In the genomic region with DNA sequence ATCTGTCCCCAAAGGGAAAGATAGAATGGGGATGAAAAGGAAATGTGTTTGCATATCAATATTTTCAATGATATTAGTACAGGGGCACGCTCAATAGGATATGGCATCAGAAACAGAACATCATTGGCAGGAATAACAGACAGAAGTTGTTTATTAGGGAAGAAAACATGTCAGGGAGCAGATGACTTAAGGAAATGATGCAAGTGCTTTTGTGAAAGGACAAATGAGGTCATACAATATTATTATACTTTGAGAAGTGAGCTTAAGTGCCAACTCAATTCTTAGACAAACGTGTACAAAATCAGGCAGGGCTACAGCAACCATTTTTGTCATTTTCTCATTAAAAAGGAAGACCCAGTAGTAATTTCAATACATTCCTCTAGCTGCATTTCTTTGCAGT, we compare ENCODE assay signal across 11 cellular contexts.
DNase-seq lines count a peak whose midpoint lies in the region; ATAC-seq and TF ChIP-seq lines count a peak whose summit lies in the region.
"Had no signal": no experiment of that assay in that cellular context is flagged by ENCODE, and none has a peak within 500 bp of the region (broad histone marks: within the 10 kb centered on the region; RNA-seq: fewer than 3 reads in every experiment).

No MANE protein-coding gene starts in this region.

- WGBS in suprapubic skin, result 31% methylated on average over 2 of the region's 2 CpGs

- peak overlapping the region; percentile 90 for H3K27ac ChIP-seq in suprapubic skin
- H3K27ac ChIP-seq: HL-60, WERI-Rb-1 had no signal

- ATAC-seq in HG02884 (IDR thresholded peaks at IDR 0.05; ENCODE audit: unreplicated experiment) (no peak), GM18861 (IDR thresholded peaks at IDR 0.05; ENCODE audit: unreplicated experiment) (no peak)
- ATAC-seq in activated CD4-positive, alpha-beta T cell treated with anti-CD3 and anti-CD28 coated beads for 36 hours, result no peak

- no peaks in the 10 kb centered on the region for H3K27me3 ChIP-seq in suprapubic skin

- intact Hi-C loops in activated CD4-positive, alpha-beta T cell treated with anti-CD3 and anti-CD28 coated beads for 36 hours (cut with DNase I, micrococcal nuclease), result no loop called here

- peak; percentile 36 for DNase-seq in MV-4-11 (lab: John Stamatoyannopoulos, UW)
- peak; percentile 88 to 89 for DNase-seq in cardiac fibroblast (ENCODE audit: low read depth in 2 of 2)
- peak; percentile 83 for DNase-seq in iris pigment epithelial cell (ENCODE audit: low read depth)
- DNase-seq in suprapubic skin (ENCODE audit: low spot score in 2 of 2), result no peak
- no peak for DNase-seq in activated CD4-positive, alpha-beta T cell treated with anti-CD3 and anti-CD28 coated beads for 36 hours
- DNase-seq in activated CD4-positive, CD25-positive, alpha-beta regulatory T cell (lab: John Stamatoyannopoulos, UW), result no peak
- DNase-seq: activated naive CD8-positive, alpha-beta T cell treated with anti-CD3 and anti-CD28 coated beads, Interleukin-2, amount 10 ng/mL, durations not matched to agents 7 days and 5 days; WERI-Rb-1 had no signal

- TF ChIP-seq CTCF in cardiac fibroblast (IDR thresholded peaks at IDR 0.05; ENCODE audit: low read depth, low read length) (no peak), suprapubic skin (IDR thresholded peaks at IDR 0.05) (no peak)

- peaks cover 2% of the 10 kb centered on the region for H3K27me3 Mint-ChIP-seq in activated CD4-positive, alpha-beta T cell treated with anti-CD3 and anti-CD28 coated beads for 36 hours

- no peaks in the 10 kb centered on the region for H3K36me3 Mint-ChIP-seq in activated CD4-positive, alpha-beta T cell treated with anti-CD3 and anti-CD28 coated beads for 36 hours (ENCODE audit: low read depth)
- H3K36me3 Mint-ChIP-seq: activated naive CD8-positive, alpha-beta T cell treated with anti-CD3 and anti-CD28 coated beads, Interleukin-2, amount 10 ng/mL, durations not matched to agents 7 days and 5 days had no signal

- TF ChIP-seq POLR2A in suprapubic skin (IDR thresholded peaks at IDR 0.05), result no peak

- H3K9me3 ChIP-seq in suprapubic skin, result no peaks in the 10 kb centered on the region

- no peaks in the 10 kb centered on the region for H3K4me1 Mint-ChIP-seq in activated CD4-positive, alpha-beta T cell treated with anti-CD3 and anti-CD28 coated beads for 36 hours
- H3K4me1 Mint-ChIP-seq: activated naive CD8-positive, alpha-beta T cell treated with anti-CD3 and anti-CD28 coated beads, Interleukin-2, amount 10 ng/mL, durations not matched to agents 7 days and 5 days had no signal

- peaks cover 57% of the 10 kb centered on the region for H3K4me1 ChIP-seq in suprapubic skin

- H3K4me3 ChIP-seq in cardiac fibroblast (replicated peaks in 1 of 2; ENCODE audit: low read depth in 2 of 2, low read length in 2 of 2) (no peak overlapping the region), suprapubic skin (no peak overlapping the region)

- POLR2A ChIA-PET in activated CD4-positive, alpha-beta T cell treated with anti-CD3 and anti-CD28 coated beads for 36 hours (lab: Charles Lee), result no interaction called here

- H3K27ac Mint-ChIP-seq in activated CD4-positive, alpha-beta T cell treated with anti-CD3 and anti-CD28 coated beads for 36 hours, result no peak overlapping the region
- H3K27ac Mint-ChIP-seq: activated naive CD8-positive, alpha-beta T cell treated with anti-CD3 and anti-CD28 coated beads, Interleukin-2, amount 10 ng/mL, durations not matched to agents 7 days and 5 days had no signal

- no peaks in the 10 kb centered on the region for H3K36me3 ChIP-seq in suprapubic skin
- H3K36me3 ChIP-seq: WERI-Rb-1 had no signal

- CTCF ChIA-PET in activated CD4-positive, alpha-beta T cell treated with anti-CD3 and anti-CD28 coated beads for 36 hours (lab: Charles Lee), result no interaction called here

- H3K9me3 Mint-ChIP-seq in activated CD4-positive, alpha-beta T cell treated with anti-CD3 and anti-CD28 coated beads for 36 hours (ENCODE audit: low read depth), result no peaks in the 10 kb centered on the region
- H3K9me3 Mint-ChIP-seq: activated naive CD8-positive, alpha-beta T cell treated with anti-CD3 and anti-CD28 coated beads, Interleukin-2, amount 10 ng/mL, durations not matched to agents 7 days and 5 days had no signal

- no peak for TF ChIP-seq EP300 in suprapubic skin (IDR thresholded peaks at IDR 0.05)

- H3K4me3 Mint-ChIP-seq in activated CD4-positive, alpha-beta T cell treated with anti-CD3 and anti-CD28 coated beads for 36 hours, result no peak overlapping the region
- H3K4me3 Mint-ChIP-seq: activated naive CD8-positive, alpha-beta T cell treated with anti-CD3 and anti-CD28 coated beads, Interleukin-2, amount 10 ng/mL, durations not matched to agents 7 days and 5 days had no signal

Comparison
In these comparisons a context has a peak if more than half of its experiments do, and no peak if none do; other contexts are left out.
1. DNase-seq: peak in MV-4-11 (single experiment), cardiac fibroblast (2 of 2) and iris pigment epithelial cell (single experiment); none in suprapubic skin (0 of 2), activated CD4-positive, alpha-beta T cell treated with anti-CD3 and anti-CD28 coated beads for 36 hours (single experiment) and activated CD4-positive, CD25-positive, alpha-beta regulatory T cell (0 of 4).